In the genomic region with DNA sequence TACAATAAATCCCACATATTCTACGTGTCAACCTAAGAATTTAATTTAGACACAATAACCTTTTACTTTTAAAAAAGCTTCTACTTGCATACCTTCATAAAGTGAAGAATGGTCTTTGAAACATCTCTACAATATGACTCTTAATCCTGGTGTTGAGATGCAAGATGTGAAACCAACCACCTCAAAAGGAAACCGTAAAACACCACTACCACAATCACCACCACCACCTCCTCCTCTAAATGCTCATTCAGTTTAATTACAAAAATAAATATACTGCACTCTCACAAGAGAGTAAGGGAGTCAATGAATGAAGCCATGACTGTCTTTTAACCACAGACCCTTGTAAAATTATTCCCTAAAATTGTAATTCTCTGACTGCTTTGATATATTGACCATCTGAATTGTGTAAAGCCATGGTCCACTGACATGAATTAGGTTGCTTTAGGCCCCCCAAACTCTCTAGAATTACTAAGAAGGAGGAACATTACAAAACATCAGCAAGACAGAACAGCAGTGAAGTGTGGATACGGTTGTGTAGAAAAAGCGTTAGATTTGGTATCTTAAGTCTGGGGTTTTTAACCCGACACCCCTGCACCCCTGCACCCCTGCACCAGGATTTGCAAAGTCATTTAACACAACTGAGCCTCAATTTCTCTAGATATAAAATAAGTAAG, we compare ENCODE assay signal across 13 cellular contexts.
DNase-seq lines count a peak whose midpoint lies in the region; ATAC-seq and TF ChIP-seq lines count a peak whose summit lies in the region.
"Had no signal": no experiment of that assay in that cellular context is flagged by ENCODE, and none has a peak within 500 bp of the region (broad histone marks: within the 10 kb centered on the region; RNA-seq: fewer than 3 reads in every experiment).

No MANE protein-coding gene starts in this region.

- peaks cover 8% of the 10 kb centered on the region; the same call in 1 of the 2 replicates for H3K79me2 ChIP-seq in KMS-11 (ENCODE audit: insufficient read depth, low read depth)

- H3K27me3 ChIP-seq in KMS-11 (ENCODE audit: insufficient read depth, low read depth): no peaks in the 10 kb centered on the region
- H3K27me3 ChIP-seq: pancreas had no signal

- no peak overlapping the region for H3K4me3 ChIP-seq in KMS-11 (IDR thresholded peaks at IDR 0.05; ENCODE audit: insufficient read depth, low read depth, low read length)
- H3K4me3 ChIP-seq: pancreas had no signal

- peak overlapping the region; percentile 8; the same call in 1 of the 2 replicates for H3K27ac ChIP-seq in KMS-11
- H3K27ac ChIP-seq: pancreas had no signal

- H3K4me1 ChIP-seq in KMS-11 (ENCODE audit: low read depth, poor library complexity, severe bottlenecking): peaks cover 48% of the 10 kb centered on the region
- H3K4me1 ChIP-seq: pancreas had no signal

- no peak overlapping the region for H3K9ac ChIP-seq in KMS-11

- peak overlapping the region; percentile 26 for H3K4me2 ChIP-seq in KMS-11

- no peak overlapping the region for H2AFZ ChIP-seq in KMS-11 (ENCODE audit: low read depth)

- no peaks in the 10 kb centered on the region for H3K36me3 ChIP-seq in KMS-11 (ENCODE audit: insufficient read depth)
- H3K36me3 ChIP-seq: pancreas had no signal

- no peak for TF ChIP-seq CTCF in KMS-11 (conservative IDR thresholded peaks at IDR 0.05; ENCODE audit: low read depth, low read length)

- peak; percentile 14 for DNase-seq in stimulated activated CD4-positive, alpha-beta T cell treated with anti-CD3 and anti-CD28 coated beads, Interleukin-1b, Interleukin-23, amount 100 ng/mL, for 48 hours
- DNase-seq in stimulated activated CD4-positive, alpha-beta T cell treated with anti-CD3 and anti-CD28 coated beads, Interleukin-2, amount 100 ng/mL, for 48 hours: no peak
- no peak for DNase-seq in RPMI8226
- no peak for DNase-seq in amniotic stem cell (lab: John Stamatoyannopoulos, UW)
- no peak for DNase-seq in glomerular visceral epithelial cell (ENCODE audit: extremely low spot score)
- DNase-seq: AML-193, foreskin fibroblast, NCI-H510A, pancreas had no signal

- ATAC-seq in HG02623 (IDR thresholded peaks at IDR 0.05; ENCODE audit: unreplicated experiment): peak; percentile 67
- no peak for ATAC-seq in GM19397 (IDR thresholded peaks at IDR 0.05; ENCODE audit: unreplicated experiment)
- ATAC-seq: pancreas, SK-N-SH treated with all-trans-retinoic acid at 6 μM for 48 hours had no signal

- H4K20me1 ChIP-seq in KMS-11 (ENCODE audit: insufficient read depth): no peaks in the 10 kb centered on the region
